30 cellular contexts compared by ENCODE assay signal in the genomic region with DNA sequence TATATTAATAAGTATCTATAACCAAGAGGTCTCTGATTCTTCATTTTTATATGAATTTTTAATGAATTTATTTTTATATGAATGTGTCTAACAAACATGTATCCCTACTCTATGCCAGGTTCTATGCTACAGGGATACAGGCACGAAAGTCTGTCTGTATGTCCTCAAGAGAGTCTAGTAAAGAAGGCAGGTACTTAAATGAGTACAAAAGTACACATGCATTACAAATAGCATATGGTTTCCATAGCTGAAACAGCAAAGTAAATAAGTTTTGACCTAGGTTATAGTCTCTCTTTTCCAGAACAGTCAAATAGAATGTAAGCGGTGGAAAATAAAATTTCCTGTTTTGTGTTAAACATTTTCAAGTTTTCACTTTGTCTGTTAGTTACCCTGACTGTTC. TPM values are rescaled to one million over a fixed set of nuclear protein-coding genes. Genes with fewer than 3 reads are reported as not detected.
"Had no signal": no experiment of that assay in that cellular context is flagged by ENCODE, and none has a peak within 500 bp of the region (broad histone marks: within the 10 kb centered on the region; RNA-seq: fewer than 3 reads in every experiment).

No MANE protein-coding gene starts in this region.

- DNase-seq: activated B cell treated with CpG ODN at 0.5 μM for 24 hours; activated CD4-positive, alpha-beta memory T cell treated with anti-CD3 and anti-CD28 coated beads, Interleukin-2, amount 10 ng/mL, durations not matched to agents 7 days and 5 days; activated CD4-positive, alpha-beta T cell treated with anti-CD3 and anti-CD28 coated beads for 1 hour; activated CD4-positive, alpha-beta T cell treated with anti-CD3 and anti-CD28 coated beads, Interleukin-2, amount 10 ng/mL, durations not matched to agents 7 days and 5 days; activated CD8-positive, alpha-beta memory T cell treated with anti-CD3 and anti-CD28 coated beads, Interleukin-2, amount 50 U/mL, for 48 hours; activated gamma-delta T cell; activated naive CD4-positive, alpha-beta T cell treated with anti-CD3 and anti-CD28 coated beads, Interleukin-2, amount 10 ng/mL, durations not matched to agents 7 days and 5 days; activated naive CD8-positive, alpha-beta T cell treated with anti-CD3 and anti-CD28 coated beads, Interleukin-2, amount 10 ng/mL, durations not matched to agents 7 days and 5 days; activated T-cell treated with anti-CD3 and anti-CD28 coated beads, Interleukin-2, amount 50 U/mL, for 1 hour; adrenal gland; anterior cingulate cortex; caudate nucleus; IMR-90; Kasumi-1; KBM-7; NCI-H1048; NCI-H146; NCI-H187 treated with DMSO at 0.1 percent for 48 hours; NCI-H2081 treated with DMSO at 0.1 percent for 48 hours; NCI-H2171; NCI-H2227 treated with DMSO at 0.1 percent for 48 hours; NCI-H446 treated with DMSO at 0.1 percent for 48 hours; NK-92 treated with Interleukin-12 subunit alpha and Interleukin-12 subunit beta, amount 100 ng/mL, for 24 hours; OCI-M1; Peyer's patch; SHP77; SW 1271 had no signal

- H3K4me1 ChIP-seq: Peyer's patch had no signal

- H3K36me3 Mint-ChIP-seq: activated naive CD4-positive, alpha-beta T cell treated with anti-CD3 and anti-CD28 coated beads, Interleukin-2, amount 10 ng/mL, durations not matched to agents 7 days and 5 days; activated naive CD8-positive, alpha-beta T cell treated with anti-CD3 and anti-CD28 coated beads, Interleukin-2, amount 10 ng/mL, durations not matched to agents 7 days and 5 days had no signal

- ATAC-seq: SK-N-SH treated with all-trans-retinoic acid at 6 μM for 48 hours had no signal

- H3K27ac Mint-ChIP-seq: activated B cell treated with CpG ODN at 0.5 μM for 24 hours; activated CD4-positive, alpha-beta memory T cell treated with anti-CD3 and anti-CD28 coated beads, Interleukin-2, amount 10 ng/mL, durations not matched to agents 7 days and 5 days; activated CD4-positive, alpha-beta T cell treated with anti-CD3 and anti-CD28 coated beads, Interleukin-2, amount 10 ng/mL, durations not matched to agents 7 days and 5 days; activated naive CD4-positive, alpha-beta T cell treated with anti-CD3 and anti-CD28 coated beads, Interleukin-2, amount 10 ng/mL, durations not matched to agents 7 days and 5 days; activated naive CD8-positive, alpha-beta T cell treated with anti-CD3 and anti-CD28 coated beads, Interleukin-2, amount 10 ng/mL, durations not matched to agents 7 days and 5 days had no signal

- H3K4me3 ChIP-seq: adrenal gland, Peyer's patch, SJSA1 had no signal

- H3K36me3 ChIP-seq: adrenal gland, Peyer's patch had no signal

- H3K9me3 ChIP-seq: adrenal gland, Peyer's patch, SJSA1 had no signal

- H3K9me3 Mint-ChIP-seq: activated B cell treated with CpG ODN at 0.5 μM for 24 hours; activated CD4-positive, alpha-beta memory T cell treated with anti-CD3 and anti-CD28 coated beads, Interleukin-2, amount 10 ng/mL, durations not matched to agents 7 days and 5 days; activated CD4-positive, alpha-beta T cell treated with anti-CD3 and anti-CD28 coated beads, Interleukin-2, amount 10 ng/mL, durations not matched to agents 7 days and 5 days; activated naive CD4-positive, alpha-beta T cell treated with anti-CD3 and anti-CD28 coated beads, Interleukin-2, amount 10 ng/mL, durations not matched to agents 7 days and 5 days; activated naive CD8-positive, alpha-beta T cell treated with anti-CD3 and anti-CD28 coated beads, Interleukin-2, amount 10 ng/mL, durations not matched to agents 7 days and 5 days had no signal

- H3K27me3 Mint-ChIP-seq: activated B cell treated with CpG ODN at 0.5 μM for 24 hours; activated CD4-positive, alpha-beta memory T cell treated with anti-CD3 and anti-CD28 coated beads, Interleukin-2, amount 10 ng/mL, durations not matched to agents 7 days and 5 days; activated naive CD4-positive, alpha-beta T cell treated with anti-CD3 and anti-CD28 coated beads, Interleukin-2, amount 10 ng/mL, durations not matched to agents 7 days and 5 days had no signal

- H3K4me3 Mint-ChIP-seq: activated B cell treated with CpG ODN at 0.5 μM for 24 hours; activated CD4-positive, alpha-beta memory T cell treated with anti-CD3 and anti-CD28 coated beads, Interleukin-2, amount 10 ng/mL, durations not matched to agents 7 days and 5 days; activated CD4-positive, alpha-beta T cell treated with anti-CD3 and anti-CD28 coated beads, Interleukin-2, amount 10 ng/mL, durations not matched to agents 7 days and 5 days; activated naive CD4-positive, alpha-beta T cell treated with anti-CD3 and anti-CD28 coated beads, Interleukin-2, amount 10 ng/mL, durations not matched to agents 7 days and 5 days; activated naive CD8-positive, alpha-beta T cell treated with anti-CD3 and anti-CD28 coated beads, Interleukin-2, amount 10 ng/mL, durations not matched to agents 7 days and 5 days had no signal

- H3K27ac ChIP-seq: adrenal gland, Peyer's patch, RWPE1, SJSA1 had no signal

- H3K27me3 ChIP-seq: adrenal gland, Peyer's patch, SJSA1 had no signal

RNA-seq across cellular contexts. Expression of a gene that starts 33.2 kb away (rescaled TPM):
- total RNA-seq: activated B cell treated with CpG ODN at 0.5 μM for 24 hours; activated naive CD8-positive, alpha-beta T cell treated with anti-CD3 and anti-CD28 coated beads, Interleukin-2, amount 10 ng/mL, durations not matched to agents 7 days and 5 days; SJSA1 had no signal
